1 cellular context compared by ENCODE assay signal in the genomic region with DNA sequence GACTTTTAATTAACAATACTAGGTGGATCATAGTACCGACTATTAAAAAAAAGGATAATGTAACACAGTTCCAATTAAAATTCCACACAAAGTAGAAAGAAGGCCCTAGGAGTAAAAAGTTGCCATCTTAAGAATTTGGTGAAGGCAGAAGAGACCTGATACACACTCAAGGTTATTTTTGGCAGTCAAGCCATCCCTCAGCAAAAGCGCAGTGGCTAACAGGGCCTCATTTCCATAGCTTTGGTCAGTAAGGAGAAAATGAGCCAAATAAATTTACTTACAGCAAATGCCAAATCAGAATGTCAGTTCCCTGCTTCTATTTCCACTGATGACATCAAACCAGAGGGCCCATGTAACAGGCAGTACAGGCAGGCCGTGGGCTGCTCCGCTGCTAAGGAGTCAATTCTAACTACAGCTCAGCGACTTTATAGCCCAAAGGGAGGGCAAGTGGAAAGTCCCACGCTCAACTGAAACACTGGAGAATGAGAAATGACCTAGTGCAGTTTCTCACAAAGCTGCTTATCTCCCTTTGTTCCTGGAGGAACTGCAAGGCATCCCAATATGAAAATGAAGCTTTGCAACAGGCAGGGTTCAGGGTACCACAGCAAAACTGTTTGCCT.
TF ChIP-seq lines count a peak whose summit lies in the region.

No MANE protein-coding gene starts in this region.

TF ChIP-seq in A549, 52 proteins besides CTCF, POLR2A, EP300 and RAD21 (continued from another document):
- TF ChIP-seq HOXB13 (CRISPR knock-in tag; IDR thresholded peaks at IDR 0.05; ENCODE audit: low read depth) = no peak
- TF ChIP-seq, protein P1, sequence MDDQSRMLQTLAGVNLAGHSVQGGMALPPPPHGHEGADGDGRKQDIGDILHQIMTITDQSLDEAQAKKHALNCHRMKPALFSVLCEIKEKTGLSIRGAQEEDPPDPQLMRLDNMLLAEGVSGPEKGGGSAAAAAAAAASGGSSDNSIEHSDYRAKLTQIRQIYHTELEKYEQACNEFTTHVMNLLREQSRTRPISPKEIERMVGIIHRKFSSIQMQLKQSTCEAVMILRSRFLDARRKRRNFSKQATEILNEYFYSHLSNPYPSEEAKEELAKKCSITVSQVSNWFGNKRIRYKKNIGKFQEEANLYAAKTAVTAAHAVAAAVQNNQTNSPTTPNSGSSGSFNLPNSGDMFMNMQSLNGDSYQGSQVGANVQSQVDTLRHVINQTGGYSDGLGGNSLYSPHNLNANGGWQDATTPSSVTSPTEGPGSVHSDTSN (IDR thresholded peaks at IDR 0.05) = no peak
- TF ChIP-seq CEBPB (IDR thresholded peaks at IDR 0.05) = no peak
- TF ChIP-seq, protein P2, sequence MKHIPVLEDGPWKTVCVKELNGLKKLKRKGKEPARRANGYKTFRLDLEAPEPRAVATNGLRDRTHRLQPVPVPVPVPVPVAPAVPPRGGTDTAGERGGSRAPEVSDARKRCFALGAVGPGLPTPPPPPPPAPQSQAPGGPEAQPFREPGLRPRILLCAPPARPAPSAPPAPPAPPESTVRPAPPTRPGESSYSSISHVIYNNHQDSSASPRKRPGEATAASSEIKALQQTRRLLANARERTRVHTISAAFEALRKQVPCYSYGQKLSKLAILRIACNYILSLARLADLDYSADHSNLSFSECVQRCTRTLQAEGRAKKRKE (CRISPR knock-in tag; IDR thresholded peaks at IDR 0.05; ENCODE audit: low read depth) = no peak
- no peak for TF ChIP-seq EHF (CRISPR knock-in tag; IDR thresholded peaks at IDR 0.05)
